ENCODE assay signal across 12 cellular contexts in genomic region chr1:229643996-229644748, GRCh38. TPM values are rescaled to one million over a fixed set of nuclear protein-coding genes. Genes with fewer than 3 reads are reported as not detected.
DNase-seq lines count a peak whose midpoint lies in the region; ATAC-seq and TF ChIP-seq lines count a peak whose summit lies in the region.
"Had no signal": no experiment of that assay in that cellular context is flagged by ENCODE, and none has a peak within 500 bp of the region (broad histone marks: within the 10 kb centered on the region; RNA-seq: fewer than 3 reads in every experiment).

No MANE protein-coding gene starts in this region.

- peak; percentile 82 for DNase-seq in amniotic epithelial cell (ENCODE audit: low read depth)
- DNase-seq in renal cortical epithelial cell (ENCODE audit: low read depth) = peak; percentile 66
- DNase-seq in GM20000 (ENCODE audit: low spot score) = no peak
- no peak for DNase-seq in middle frontal gyrus (ENCODE audit: extremely low spot score, low spot score)
- no peak for DNase-seq in iPS-NIHi7 (ENCODE audit: extremely low spot score)
- DNase-seq: foreskin melanocyte, posterior cingulate gyrus, tibial artery, WERI-Rb-1 had no signal

- peak; percentile 55 for ATAC-seq in GM19043 (IDR thresholded peaks at IDR 0.05; ENCODE audit: low read depth, unreplicated experiment)
- peak; percentile 57 for ATAC-seq in HG02885 (IDR thresholded peaks at IDR 0.05; ENCODE audit: poor library complexity, unreplicated experiment)
- no peak for ATAC-seq in HG02973 (IDR thresholded peaks at IDR 0.05; ENCODE audit: unreplicated experiment)

- TF ChIP-seq CTCF in GM20000 (IDR thresholded peaks at IDR 0.05; ENCODE audit: extremely low read depth, missing control alignments) = no peak

RNA-seq across cellular contexts. Expression of gene URB2, which starts 18.1 kb away (rescaled TPM):
- 13.4 and 15.6 TPM in 2 replicates for total RNA-seq in renal cortical epithelial cell

RNA-seq across cellular contexts. Expression of gene TAF5L, which starts 18.2 kb away (rescaled TPM):
- 15.7 and 24.8 TPM in 2 replicates for total RNA-seq in renal cortical epithelial cell

Comparison
In these comparisons a context has a peak if more than half of its experiments do, and no peak if none do; other contexts are left out.
1. DNase-seq: peak in amniotic epithelial cell (single experiment) and renal cortical epithelial cell (single experiment); none in GM20000 (single experiment), middle frontal gyrus (single experiment) and iPS-NIHi7 (single experiment).